In the genomic region with DNA sequence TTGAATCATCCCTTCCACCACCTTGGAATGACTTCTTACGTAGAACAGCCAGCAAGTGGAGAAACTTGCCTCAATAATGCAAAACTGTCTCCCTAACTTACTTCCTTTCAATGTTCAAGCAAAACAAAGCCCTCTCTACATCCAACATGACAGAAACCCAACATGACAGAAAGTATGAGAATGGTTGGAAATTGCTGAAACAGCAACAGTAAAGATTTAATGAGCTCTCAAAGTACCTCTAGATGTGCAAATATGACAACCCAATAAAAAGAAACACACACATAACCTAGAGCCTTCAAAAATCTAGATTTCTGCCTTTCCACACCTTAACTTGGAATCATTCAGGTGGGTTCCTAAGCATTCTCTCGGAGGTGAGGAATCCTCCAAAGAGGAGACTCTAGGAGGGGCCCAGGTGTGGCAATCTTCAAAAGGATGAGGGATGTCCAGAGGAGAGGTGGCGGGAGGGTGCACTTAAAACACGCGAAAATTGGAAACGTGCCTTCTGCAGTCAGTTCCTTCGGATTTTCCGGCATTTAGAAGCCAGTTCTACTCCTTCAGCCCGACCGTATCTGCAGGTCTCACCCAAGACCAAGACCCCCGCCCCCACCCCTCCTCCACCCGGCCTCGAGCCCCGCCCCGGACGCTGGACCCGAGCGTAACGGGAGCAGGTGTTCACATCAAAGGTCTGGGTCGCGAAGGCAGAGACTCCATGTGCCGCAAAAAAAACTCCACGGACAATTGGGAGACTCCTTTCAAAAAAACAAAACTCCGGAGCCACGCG, we compare ENCODE assay signal across 9 cellular contexts. TPM values are rescaled to one million over a fixed set of nuclear protein-coding genes. Genes with fewer than 3 reads are reported as not detected.
DNase-seq lines count a peak whose midpoint lies in the region; ATAC-seq and TF ChIP-seq lines count a peak whose summit lies in the region.
"Had no signal": no experiment of that assay in that cellular context is flagged by ENCODE, and none has a peak within 500 bp of the region (broad histone marks: within the 10 kb centered on the region; RNA-seq: fewer than 3 reads in every experiment).

No MANE protein-coding gene starts in this region.

- H3K36me3 Mint-ChIP-seq in progenitor cell of endocrine pancreas (ENCODE audit: insufficient read depth) = no peaks in the 10 kb centered on the region
- H3K36me3 Mint-ChIP-seq in CD14-positive monocyte = peaks cover 3 to 4% of the 10 kb centered on the region in 2 donors
- H3K36me3 Mint-ChIP-seq: immature natural killer cell had no signal

- H3K4me3 ChIP-seq in BLaER1 = peak overlapping the region; percentile 89
- peak overlapping the region; percentile 82 for H3K4me3 ChIP-seq in epithelial cell of esophagus (ENCODE audit: low read length)

- H3K4me3 Mint-ChIP-seq in progenitor cell of endocrine pancreas (ENCODE audit: low read depth) = no peak overlapping the region
- no peak overlapping the region for H3K4me3 Mint-ChIP-seq in CD14-positive monocyte

- peaks cover 29% of the 10 kb centered on the region for H4K20me1 ChIP-seq in BLaER1

- TF ChIP-seq CTCF in epithelial cell of esophagus (IDR thresholded peaks at IDR 0.05; ENCODE audit: insufficient read depth, low read depth, low read length, missing control alignments) (no peak), progenitor cell of endocrine pancreas (IDR thresholded peaks at IDR 0.05; ENCODE audit: unreplicated experiment) (no peak), CD14-positive monocyte (IDR thresholded peaks at IDR 0.05) (no peak)

- H3K9me3 ChIP-seq in BLaER1 = no peaks in the 10 kb centered on the region

- peak; percentile 78 for DNase-seq in NCI-H345 (lab: John Stamatoyannopoulos, UW)
- no peak for DNase-seq in epithelial cell of esophagus (ENCODE audit: low read depth)
- peak; percentile 43 for DNase-seq in progenitor cell of endocrine pancreas (ENCODE audit: low spot score, unreplicated experiment)
- no peak for DNase-seq in GM19238 (ENCODE audit: insufficient read length, low spot score)
- no peak for DNase-seq in globus pallidus (ENCODE audit: low spot score)
- no peak for DNase-seq in CD14-positive monocyte (ENCODE audit: low spot score)

- no peaks in the 10 kb centered on the region for H3K36me3 ChIP-seq in BLaER1

- H3K27me3 Mint-ChIP-seq in progenitor cell of endocrine pancreas = no peaks in the 10 kb centered on the region
- H3K27me3 Mint-ChIP-seq in CD14-positive monocyte (ENCODE audit: low read depth in 3 of 3) = no peaks in the 10 kb centered on the region

- intact Hi-C loops in CD14-positive monocyte (cut with micrococcal nuclease) = loop anchor here (5.0 to 10.0 kb wide), 5 partner anchors 33 to 135 kb away; partner anchors contain the start of genes ALDH9A1 (in 2 of the 2) and TMCO1 (in 1 of the 2)

- peak; percentile 2 for ATAC-seq in GM21447 (IDR thresholded peaks at IDR 0.05; ENCODE audit: unreplicated experiment)

- no peaks in the 10 kb centered on the region for H3K9me3 Mint-ChIP-seq in progenitor cell of endocrine pancreas (ENCODE audit: low read depth)
- peaks cover 0 to 6% (median 0%) of the 10 kb centered on the region in 7 donors for H3K9me3 Mint-ChIP-seq in CD14-positive monocyte
- H3K9me3 Mint-ChIP-seq: immature natural killer cell had no signal

- H3K4me1 ChIP-seq in BLaER1 = peaks cover 22% of the 10 kb centered on the region

- H3K27ac Mint-ChIP-seq in progenitor cell of endocrine pancreas (no peak overlapping the region), CD14-positive monocyte (peak overlapping the region in 2 of 7 donors; percentile 10 to 81)

- H3K4me1 Mint-ChIP-seq in progenitor cell of endocrine pancreas (ENCODE audit: low read depth) = peaks cover 23% of the 10 kb centered on the region
- H3K4me1 Mint-ChIP-seq in CD14-positive monocyte = peaks cover 31% of the 10 kb centered on the region

- H3K27me3 ChIP-seq in BLaER1 = no peaks in the 10 kb centered on the region

- peak overlapping the region; percentile 83 for H3K27ac ChIP-seq in BLaER1

- peak overlapping the region; percentile 85 for H3K9ac ChIP-seq in BLaER1

- peak overlapping the region; percentile 93 for H3K4me2 ChIP-seq in BLaER1

RNA-seq across cellular contexts. Expression of gene MGST3, which starts 1.0 kb away (rescaled TPM):
- 128 and 136 TPM in 2 replicates for total RNA-seq in progenitor cell of endocrine pancreas
- 100 to 1,000 TPM; 189 to 228 TPM for polyA plus RNA-seq in CD14-positive monocyte

Comparison
In these comparisons a context has a peak if more than half of its experiments do, and no peak if none do; other contexts are left out.
1. DNase-seq: peak in NCI-H345 (single experiment) and progenitor cell of endocrine pancreas (single experiment); none in epithelial cell of esophagus (single experiment), GM19238 (single experiment), globus pallidus (single experiment) and CD14-positive monocyte (single experiment).